ENCODE assay signal across 15 cellular contexts in the genomic region with DNA sequence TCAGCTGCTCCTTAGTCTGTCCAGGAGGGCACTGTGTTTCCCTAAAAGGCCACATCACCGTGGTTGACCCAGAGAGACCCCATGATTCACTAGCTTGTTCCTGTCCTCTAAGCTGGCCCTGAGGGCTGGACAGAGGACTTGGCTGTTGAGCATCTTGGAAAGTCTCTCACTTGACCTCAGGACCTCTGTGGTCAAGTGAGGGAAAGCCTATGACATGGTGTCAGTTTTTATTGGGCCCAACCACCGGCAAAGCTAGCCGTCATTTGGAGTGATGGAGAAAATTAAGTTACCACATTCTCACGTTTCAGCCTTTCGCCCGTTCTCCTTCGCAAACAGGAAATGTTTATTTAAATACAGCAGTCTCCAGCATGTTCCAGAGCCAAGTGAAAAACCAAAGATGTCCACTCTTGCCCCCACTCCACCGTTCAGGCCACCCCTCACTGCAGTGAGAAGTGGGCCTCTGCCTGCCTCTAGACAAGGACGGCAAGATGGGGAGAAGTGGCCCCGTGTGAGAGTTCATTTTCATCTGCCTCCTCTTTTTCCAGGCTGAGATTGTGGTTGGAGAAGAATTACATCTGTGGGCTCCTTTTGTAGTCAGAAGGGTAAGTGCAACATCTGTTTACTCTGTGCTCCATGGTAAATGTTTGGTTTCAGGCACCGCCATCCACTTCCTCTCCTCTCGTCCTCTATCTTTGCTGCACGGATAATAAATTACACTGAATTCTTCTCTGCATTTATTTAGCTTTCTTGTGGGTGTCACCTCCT. TPM values are rescaled to one million over a fixed set of nuclear protein-coding genes. Genes with fewer than 3 reads are reported as not detected.
DNase-seq lines count a peak whose midpoint lies in the region; ATAC-seq and TF ChIP-seq lines count a peak whose summit lies in the region.
"Had no signal": no experiment of that assay in that cellular context is flagged by ENCODE, and none has a peak within 500 bp of the region (broad histone marks: within the 10 kb centered on the region; RNA-seq: fewer than 3 reads in every experiment).

No MANE protein-coding gene starts in this region.

- in situ Hi-C loops in brain microvascular endothelial cell (cut with HindIII; ENCODE audit: low pct_ligation_motif_present, low sequenced_read_pairs) = no loop called here

- H3K9me3 Mint-ChIP-seq in MCF 10A (ENCODE audit: unreplicated experiment) = no peaks in the 10 kb centered on the region
- H3K9me3 Mint-ChIP-seq: activated T-helper 17 cell treated with anti-CD3 and anti-CD28 coated beads, Interleukin-2, amount 50 U/mL, for 72 hours had no signal

- TF ChIP-seq CTCF in MCF 10A (IDR thresholded peaks at IDR 0.05; ENCODE audit: unreplicated experiment) (no peak), breast epithelium (IDR thresholded peaks at IDR 0.05) (no peak), ascending aorta (IDR thresholded peaks at IDR 0.05) (no peak), upper lobe of left lung (IDR thresholded peaks at IDR 0.05) (no peak), brain microvascular endothelial cell (IDR thresholded peaks at IDR 0.05; ENCODE audit: low read depth, low read length, missing control alignments) (no peak)

- H3K27me3 Mint-ChIP-seq in MCF 10A (ENCODE audit: insufficient read depth, unreplicated experiment) = no peaks in the 10 kb centered on the region

- POLR2A ChIA-PET in MCF 10A (lab: Yijun Ruan, JAX) = no interaction called here

- H2AK5ac ChIP-seq in mesenchymal stem cell (ENCODE audit: low read length, severe bottlenecking) = no peak overlapping the region

- H3K27ac ChIP-seq in breast epithelium = peak overlapping the region in 1 of 2 donors; percentile 87
- H3K27ac ChIP-seq in ascending aorta = peak overlapping the region; percentile 62 to 64
- H3K27ac ChIP-seq in mesenchymal stem cell (ENCODE audit: low read length, poor library complexity, severe bottlenecking) = no peak overlapping the region
- peak overlapping the region in 2 of 4 donors; percentile 43 to 67 for H3K27ac ChIP-seq in upper lobe of left lung
- H3K27ac ChIP-seq in brain microvascular endothelial cell = no peak overlapping the region

- no peak overlapping the region for H3K18ac ChIP-seq in mesenchymal stem cell (ENCODE audit: low read depth in 1 of 2, low read length in 2 of 2)

- H3K36me3 ChIP-seq in breast epithelium (no peaks in the 10 kb centered on the region), ascending aorta (no peaks in the 10 kb centered on the region), mesenchymal stem cell (ENCODE audit: control insufficient read depth in 1 of 2, insufficient read depth in 2 of 2, low read depth in 1 of 2, low read length in 2 of 2) (peaks cover 0 to 21% of the 10 kb centered on the region in 2 experiments), upper lobe of left lung (no peaks in the 10 kb centered on the region), brain microvascular endothelial cell (replicated peaks) (no peaks in the 10 kb centered on the region)

- H3K79me1 ChIP-seq in mesenchymal stem cell (replicated peaks; ENCODE audit: low read length, poor library complexity, severe bottlenecking) = no peaks in the 10 kb centered on the region

- ATAC-seq in upper lobe of left lung (ENCODE audit: low FRiP score in 2 of 2) = peak; percentile 18 to 63
- no peak for ATAC-seq in GM21576 (IDR thresholded peaks at IDR 0.05; ENCODE audit: unreplicated experiment)
- ATAC-seq: activated T-helper 17 cell treated with anti-CD3 and anti-CD28 coated beads, Interleukin-2, amount 50 U/mL, for 72 hours; HepG2 had no signal

- H3K4me3 ChIP-seq in breast epithelium (peak overlapping the region in 1 of 3 donors; percentile 15), ascending aorta (no peak overlapping the region), mesenchymal stem cell (ENCODE audit: insufficient read depth in 1 of 2, low read depth in 1 of 2, low read length in 2 of 2) (peak overlapping the region in 1 of 2 experiments; percentile 89), upper lobe of left lung (no peak overlapping the region), brain microvascular endothelial cell (ENCODE audit: low read depth, low read length) (no peak overlapping the region)

- 0% methylated on average over 10 of the region's 13 CpGs for WGBS in mesenchymal stem cell
- 24 to 51% methylated on average over 13 of the region's 13 CpGs for WGBS in upper lobe of left lung, 2 donors

- H2BK12ac ChIP-seq in mesenchymal stem cell (ENCODE audit: low read length in 2 of 2) = no peak overlapping the region

- no peak overlapping the region for H3K14ac ChIP-seq in mesenchymal stem cell (ENCODE audit: low read length in 2 of 2)

- no peak for TF ChIP-seq EP300 in upper lobe of left lung (IDR thresholded peaks at IDR 0.05)

- H3K4me1 ChIP-seq in breast epithelium (no peaks in the 10 kb centered on the region), ascending aorta (peaks cover 0 to 17% of the 10 kb centered on the region in 2 donors), mesenchymal stem cell (ENCODE audit: control insufficient read depth, insufficient read depth, low read depth, low read length) (peaks cover 17% of the 10 kb centered on the region), upper lobe of left lung (peaks cover 0 to 15% (median 1%) of the 10 kb centered on the region in 4 donors)

- DNase-seq in MCF 10A (ENCODE audit: unreplicated experiment) = peak; percentile 65
- no peak for DNase-seq in breast epithelium (ENCODE audit: low spot score in 2 of 2)
- peak in 1 of 2 donors; percentile 82 for DNase-seq in ascending aorta (ENCODE audit: low spot score in 2 of 2)
- peak; percentile 85 for DNase-seq in mesenchymal stem cell
- no peak for DNase-seq in upper lobe of left lung
- DNase-seq in SHP77 treated with DMSO at 0.1 percent for 48 hours (lab: John Stamatoyannopoulos, UW) = no peak
- DNase-seq in brain microvascular endothelial cell = no peak
- DNase-seq: activated CD4-positive, CD25-positive, alpha-beta regulatory T cell; cortex of kidney; hypothalamus; NCI-H2171; RPMI8226 had no signal

- no peak overlapping the region for H3K27ac Mint-ChIP-seq in MCF 10A (ENCODE audit: low read depth, unreplicated experiment)
- H3K27ac Mint-ChIP-seq: activated T-helper 17 cell treated with anti-CD3 and anti-CD28 coated beads, Interleukin-2, amount 50 U/mL, for 72 hours had no signal

- intact Hi-C loops in MCF 10A (cut with micrococcal nuclease) (no loop called here), breast epithelium (cut with DNase I; ENCODE audit: low total_unique reads) (no loop called here), ascending aorta (cut with DNase I) (no loop called here)

- CTCF ChIA-PET in MCF 10A (lab: Yijun Ruan, JAX) = interaction anchor here (1.1 kb wide), 1 partner anchor 310 kb away, joined by 3 read pairs; no protein-coding TSS in a partner anchor

- H4K8ac ChIP-seq in mesenchymal stem cell (ENCODE audit: low read length) = no peak overlapping the region

- no peak overlapping the region for H4K91ac ChIP-seq in mesenchymal stem cell (ENCODE audit: low read length)

- no peak overlapping the region for H2AFZ ChIP-seq in mesenchymal stem cell (ENCODE audit: low read depth, low read length)

- peaks cover 6% of the 10 kb centered on the region for H3K4me1 Mint-ChIP-seq in MCF 10A (ENCODE audit: insufficient read depth, unreplicated experiment)
- H3K4me1 Mint-ChIP-seq: activated T-helper 17 cell treated with anti-CD3 and anti-CD28 coated beads, Interleukin-2, amount 50 U/mL, for 72 hours had no signal

- no peaks in the 10 kb centered on the region for H3K36me3 Mint-ChIP-seq in MCF 10A (ENCODE audit: insufficient read depth, unreplicated experiment)

- no peak overlapping the region for H3K23ac ChIP-seq in mesenchymal stem cell (ENCODE audit: low read length in 2 of 2)

- H2BK120ac ChIP-seq in mesenchymal stem cell (ENCODE audit: low read depth, low read length) = no peak overlapping the region

- peak overlapping the region; percentile 91 for H3K9ac ChIP-seq in mesenchymal stem cell (ENCODE audit: low read length)

- no peak overlapping the region for H3K4me2 ChIP-seq in mesenchymal stem cell (ENCODE audit: low read length, poor library complexity, severe bottlenecking)

- no peak overlapping the region for H3K4ac ChIP-seq in mesenchymal stem cell (ENCODE audit: low read depth in 1 of 2, low read length in 2 of 2)

- no peak overlapping the region for H3K4me3 Mint-ChIP-seq in MCF 10A (ENCODE audit: unreplicated experiment)
- H3K4me3 Mint-ChIP-seq: activated T-helper 17 cell treated with anti-CD3 and anti-CD28 coated beads, Interleukin-2, amount 50 U/mL, for 72 hours had no signal

- TF ChIP-seq POLR2A in breast epithelium (IDR thresholded peaks at IDR 0.05) (no peak), upper lobe of left lung (IDR thresholded peaks at IDR 0.05) (no peak)

- no peaks in the 10 kb centered on the region for H3K9me3 ChIP-seq in breast epithelium
- H3K9me3 ChIP-seq in ascending aorta = no peaks in the 10 kb centered on the region
- H3K9me3 ChIP-seq in mesenchymal stem cell (ENCODE audit: control insufficient read depth, low read length) = no peaks in the 10 kb centered on the region
- no peaks in the 10 kb centered on the region for H3K9me3 ChIP-seq in upper lobe of left lung

- H3K27me3 ChIP-seq in breast epithelium = peaks cover 0 to 6% of the 10 kb centered on the region in 2 donors
- H3K27me3 ChIP-seq in ascending aorta = no peaks in the 10 kb centered on the region
- H3K27me3 ChIP-seq in mesenchymal stem cell (ENCODE audit: control insufficient read depth in 1 of 2, insufficient read depth in 1 of 2, low read length in 2 of 2) = peaks cover 0 to 40% of the 10 kb centered on the region in 2 experiments
- H3K27me3 ChIP-seq in upper lobe of left lung = peaks cover 0 to 10% (median 4%) of the 10 kb centered on the region in 4 donors
- peaks cover 17% of the 10 kb centered on the region for H3K27me3 ChIP-seq in brain microvascular endothelial cell (replicated peaks)

- BruUV-seq in MCF 10A (replicated peaks; lab: Mats Ljungman, UMichigan) = no TSS peak

- H2BK15ac ChIP-seq in mesenchymal stem cell (ENCODE audit: low read depth, poor library complexity, severe bottlenecking) = no peak overlapping the region

- no peak overlapping the region for H2BK5ac ChIP-seq in mesenchymal stem cell (ENCODE audit: low read depth, low read length, poor library complexity, severe bottlenecking)

RNA-seq across cellular contexts. Expression of a gene that starts 4.3 kb away (rescaled TPM):
- total RNA-seq in MCF 10A (2022) (0.34 and 0.89 TPM in 2 replicates), breast epithelium (100 to 1,000 TPM in 1 of 3 donors, 10 to 100 TPM in 2; 30.7 to 103 (median 54.1) TPM), ascending aorta (128 TPM), upper lobe of left lung (10 to 100 TPM; 10.8 to 57.3 (median 32.2) TPM)
- 0.57 TPM for polyA plus RNA-seq in mesenchymal stem cell (2013, experiment 1 of 2)
- polyA plus RNA-seq in mesenchymal stem cell (2013, experiment 2 of 2) = 0.41 TPM
- total RNA-seq: HepG2 had no signal
- polyA plus RNA-seq: HepG2 had no signal

Comparison
In these comparisons a context has a peak if more than half of its experiments do, and no peak if none do; other contexts are left out.
1. DNase-seq: peak in MCF 10A (single experiment) and mesenchymal stem cell (single experiment); none in breast epithelium (0 of 2), upper lobe of left lung (0 of 2), SHP77 treated with DMSO at 0.1 percent for 48 hours (single experiment) and brain microvascular endothelial cell (single experiment).
2. H3K27ac ChIP-seq: peak in ascending aorta (2 of 2); none in mesenchymal stem cell (single experiment) and brain microvascular endothelial cell (single experiment).